ENCODE assay signal across 1 cellular context in the genomic region with DNA sequence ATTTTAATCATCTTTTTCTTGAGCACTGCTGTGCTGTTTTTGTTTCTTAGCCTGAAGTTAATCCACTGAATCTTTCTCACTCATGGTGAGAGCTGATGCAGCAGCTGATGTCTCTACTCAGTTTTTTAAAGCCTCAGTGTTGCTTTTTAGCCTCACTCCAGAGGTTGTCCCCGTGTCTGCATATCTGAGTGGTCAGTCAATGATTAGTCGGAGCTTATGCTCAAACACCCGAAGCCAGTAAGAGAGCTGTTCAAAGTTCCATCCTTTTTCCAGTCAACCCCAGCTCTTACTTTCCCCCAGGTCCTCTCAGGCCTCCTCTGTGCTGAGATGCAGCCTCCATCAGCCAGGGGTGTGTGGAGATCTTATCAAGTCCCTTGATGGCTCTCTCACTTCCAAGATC.
TF ChIP-seq lines count a peak whose summit lies in the region.

No MANE protein-coding gene starts in this region.

TF ChIP-seq in HepG2, 621 proteins besides CTCF, POLR2A, EP300 and RAD21 (continued from another document):
- TF ChIP-seq HNRNPUL1 (IDR thresholded peaks at IDR 0.05; ENCODE audit: low read depth, low read length) (no peak), ZNF558 (CRISPR knock-in tag; IDR thresholded peaks at IDR 0.05; ENCODE audit: borderline replicate concordance) (no peak), ZNF7 (CRISPR knock-in tag; IDR thresholded peaks at IDR 0.05) (no peak)
